In the genomic region with DNA sequence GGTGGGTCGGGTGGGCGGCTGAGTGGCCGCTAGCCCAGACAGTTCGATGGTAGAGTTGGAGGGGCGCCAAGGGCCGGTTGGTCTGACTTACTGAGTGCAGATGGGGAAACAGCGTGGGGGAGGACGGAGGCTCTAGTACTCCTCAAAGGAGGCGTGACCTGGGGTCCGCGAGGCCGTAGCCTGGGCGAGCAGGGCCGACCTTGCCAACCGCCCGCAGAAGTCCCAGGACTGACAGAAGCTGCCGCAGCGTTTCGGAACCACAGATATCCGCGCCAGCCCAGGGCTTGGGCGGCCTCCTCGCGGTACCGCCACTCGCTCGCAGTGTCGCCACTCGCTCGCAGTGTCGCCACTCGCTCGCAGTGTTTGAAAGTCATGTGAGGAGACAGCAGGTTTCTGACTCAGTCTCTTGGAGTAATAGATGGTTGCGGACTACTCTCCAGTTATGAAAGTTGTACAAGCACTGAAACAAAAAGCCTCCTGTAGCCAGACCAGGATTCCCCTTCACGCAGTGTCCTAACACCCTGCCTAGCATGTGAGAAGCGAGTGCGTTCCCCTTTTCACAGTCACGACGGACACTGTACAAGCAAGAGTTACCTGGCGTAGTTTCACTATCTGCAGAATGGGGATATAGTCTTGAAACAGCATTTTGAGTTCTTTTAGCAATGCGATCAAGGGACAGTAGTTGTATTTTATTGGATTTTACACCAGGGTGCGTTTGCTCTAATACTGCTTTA, we compare ENCODE assay signal across 9 cellular contexts. TPM values are rescaled to one million over a fixed set of nuclear protein-coding genes. Genes with fewer than 3 reads are reported as not detected.
A peak's percentile ranks its signal among the peaks of the same experiment; 100 is the strongest.
DNase-seq lines count a peak whose midpoint lies in the region; ATAC-seq and TF ChIP-seq lines count a peak whose summit lies in the region.
"Had no signal": no experiment of that assay in that cellular context is flagged by ENCODE, and none has a peak within 500 bp of the region (broad histone marks: within the 10 kb centered on the region; RNA-seq: fewer than 3 reads in every experiment).

No MANE protein-coding gene starts in this region.

- H3K9me3 ChIP-seq in RWPE2 (ENCODE audit: severe bottlenecking) (no peaks in the 10 kb centered on the region), thoracic aorta (no peaks in the 10 kb centered on the region)

- H3K4me3 ChIP-seq in HL-60 (replicated peaks; ENCODE audit: insufficient read depth, low read length): peak overlapping the region; percentile 84
- H3K4me3 ChIP-seq in RWPE2 (ENCODE audit: severe bottlenecking): peak overlapping the region; percentile 86
- H3K4me3 ChIP-seq in thoracic aorta: peak overlapping the region; percentile 88

- H3K27ac ChIP-seq in HL-60 (replicated peaks) (peak overlapping the region; percentile 76), RWPE2 (ENCODE audit: poor library complexity, severe bottlenecking) (no peak overlapping the region), thoracic aorta (peak overlapping the region in 1 of 2 donors; percentile 47)
- H3K27ac ChIP-seq: epithelial cell of prostate had no signal

- H3K27me3 ChIP-seq in HL-60 (ENCODE audit: insufficient read depth, poor library complexity, severe bottlenecking): no peaks in the 10 kb centered on the region
- H3K27me3 ChIP-seq in RWPE2 (ENCODE audit: insufficient read depth, poor library complexity, severe bottlenecking): peaks cover 20% of the 10 kb centered on the region
- H3K27me3 ChIP-seq in thoracic aorta (replicated peaks; ENCODE audit: insufficient read depth): no peaks in the 10 kb centered on the region

- TF ChIP-seq CTCF in GM20000 (IDR thresholded peaks at IDR 0.05; ENCODE audit: extremely low read depth, missing control alignments) (no peak), HL-60 (IDR thresholded peaks at IDR 0.05; ENCODE audit: insufficient read depth, low read length) (no peak), RWPE2 (IDR thresholded peaks at IDR 0.05; ENCODE audit: poor library complexity, severe bottlenecking) (no peak), thoracic aorta (IDR thresholded peaks at IDR 0.05) (no peak)

- DNase-seq in COR-L47 (lab: John Stamatoyannopoulos, UW): peak; percentile 22
- DNase-seq in GM20000 (ENCODE audit: low spot score): peak; percentile 67
- DNase-seq in HL-60 (ENCODE audit: low read depth in 1 of 2, low spot score in 1 of 2): peak; percentile 55 to 77
- DNase-seq in RWPE2 (ENCODE audit: low spot score): peak; percentile 64
- peak; percentile 11 for DNase-seq in activated gamma-delta T cell treated with anti-CD3 and anti-CD28 coated beads, Interleukin-2, amount 50 U/mL, for 16 hours (ENCODE audit: low read depth)
- DNase-seq in globus pallidus (ENCODE audit: low spot score): peak; percentile 62
- peak in 50 of 56 donors; percentile 21 to 86 (median 66) for DNase-seq in nucleus accumbens (lab: John Stamatoyannopoulos, UW)
- peak; percentile 40 for DNase-seq in thoracic aorta (ENCODE audit: low spot score)

- peaks cover 5% of the 10 kb centered on the region for H3K4me1 ChIP-seq in RWPE2 (ENCODE audit: insufficient read depth, poor library complexity, severe bottlenecking)
- H3K4me1 ChIP-seq in thoracic aorta (ENCODE audit: control insufficient read depth in 1 of 2, low read depth in 2 of 2): peaks cover 4 to 15% of the 10 kb centered on the region in 2 donors

- H3K36me3 ChIP-seq in RWPE2 (ENCODE audit: low read depth) (no peaks in the 10 kb centered on the region), thoracic aorta (no peaks in the 10 kb centered on the region)

- ATAC-seq in RWPE2 (ENCODE audit: low read depth) (peak; percentile 77), thoracic aorta (ENCODE audit: insufficient number of reproducible peaks, low FRiP score, low read depth) (peak; percentile 60)

RNA-seq across cellular contexts. Expression of gene TMEM38B, which starts 0.7 kb away (rescaled TPM):
- 1 to 10 TPM; 6.1 to 6.6 TPM for total RNA-seq in thoracic aorta

RNA-seq across cellular contexts. Expression of gene TAL2, which starts 32.8 kb away (rescaled TPM):
- not detected for total RNA-seq in thoracic aorta

Comparison
In these comparisons a context has a peak if more than half of its experiments do, and no peak if none do; other contexts are left out.
1. DNase-seq: peak in every context shown above with its lines; median percentile 67 in GM20000; 66 in HL-60; 66 in nucleus accumbens; 64 in RWPE2; 62 in globus pallidus; 40 in thoracic aorta; 22 in COR-L47; 11 in activated gamma-delta T cell treated with anti-CD3 and anti-CD28 coated beads, Interleukin-2, amount 50 U/mL, for 16 hours.